ENCODE assay signal across 17 cellular contexts in genomic region chr10:114609518-114610426, GRCh38. TPM values are rescaled to one million over a fixed set of nuclear protein-coding genes. Genes with fewer than 3 reads are reported as not detected.
DNase-seq lines count a peak whose midpoint lies in the region; ATAC-seq and TF ChIP-seq lines count a peak whose summit lies in the region.
"Had no signal": no experiment of that assay in that cellular context is flagged by ENCODE, and none has a peak within 500 bp of the region (broad histone marks: within the 10 kb centered on the region; RNA-seq: fewer than 3 reads in every experiment).

No MANE protein-coding gene starts in this region.

- WGBS in heart right ventricle, 2 donors = 45 to 49% methylated on average over 8 of the region's 8 CpGs
- WGBS in right cardiac atrium = 62% methylated on average over 8 of the region's 8 CpGs

- H3K4me3 ChIP-seq in heart right ventricle (no peak overlapping the region), Panc1 (ENCODE audit: low read depth in 2 of 2, low read length in 2 of 2) (no peak overlapping the region), right cardiac atrium (ENCODE audit: low read length) (no peak overlapping the region), uterus (no peak overlapping the region)
- H3K4me3 ChIP-seq: GM12878 had no signal

- in situ Hi-C loops in Panc1 (cut with HindIII; ENCODE audit: low pct_unique_long_range_greater_than_20kb, low sequenced_read_pairs) = no loop called here

- no peaks in the 10 kb centered on the region for H3K27me3 ChIP-seq in heart right ventricle
- no peaks in the 10 kb centered on the region for H3K27me3 ChIP-seq in Panc1 (ENCODE audit: control insufficient read depth, insufficient read depth, low read length)
- no peaks in the 10 kb centered on the region for H3K27me3 ChIP-seq in right cardiac atrium (ENCODE audit: control insufficient read depth, insufficient read depth)
- H3K27me3 ChIP-seq in uterus = no peaks in the 10 kb centered on the region

- DNase-seq in heart right ventricle (no peak), Right ventricle myocardium inferior (ENCODE audit: missing footprints) (no peak), Panc1 (ENCODE audit: low read depth, low spot score) (no peak), right cardiac atrium (no peak), uterus (no peak), iPS-NIHi11 (ENCODE audit: low spot score) (no peak), NCI-H345 (lab: John Stamatoyannopoulos, UW) (no peak)
- DNase-seq: Caco-2; DMS53; H9; NCI-H2081 treated with DMSO at 0.1 percent for 48 hours; NCI-H2227 treated with DMSO at 0.1 percent for 48 hours; NCI-H526 treated with DMSO at 0.1 percent for 48 hours; NK-92 treated with Interleukin-12 subunit alpha and Interleukin-12 subunit beta, amount 100 ng/mL, for 24 hours had no signal

- TF ChIP-seq CTCF in heart right ventricle (IDR thresholded peaks at IDR 0.05) (no peak), Panc1 (IDR thresholded peaks at IDR 0.05) (no peak), uterus (IDR thresholded peaks at IDR 0.05) (no peak)

- H3K4me1 ChIP-seq in heart right ventricle (peaks cover 31 to 100% (median 97%) of the 10 kb centered on the region in 9 donors), Panc1 (ENCODE audit: control insufficient read depth, insufficient read depth, low read length) (peaks cover 79% of the 10 kb centered on the region), right cardiac atrium (ENCODE audit: control insufficient read depth, insufficient read depth, low read length) (peaks cover 21% of the 10 kb centered on the region), uterus (peaks cover 0 to 4% of the 10 kb centered on the region in 2 donors)

- no peak for TF ChIP-seq POLR2A in uterus (IDR thresholded peaks at IDR 0.05)

- POLR2A ChIA-PET in Panc1 (lab: Charles Lee) = no interaction called here

- H3K36me3 ChIP-seq in heart right ventricle (no peaks in the 10 kb centered on the region), Panc1 (ENCODE audit: control insufficient read depth, insufficient read depth, low read length) (no peaks in the 10 kb centered on the region), uterus (no peaks in the 10 kb centered on the region)

- CTCF ChIA-PET in Panc1 (lab: Charles Lee) = interaction anchor here (0.6 to 1.0 kb wide), 2 partner anchors 10 to 1900 kb away, joined by 3 to 4 read pairs; no protein-coding TSS in a partner anchor

- H3K27ac ChIP-seq in heart right ventricle (peak overlapping the region; percentile 27 to 87 (median 68)), Panc1 (ENCODE audit: low read length) (peak overlapping the region; percentile 25), right cardiac atrium (ENCODE audit: low read length) (peak overlapping the region; percentile 74), uterus (peak overlapping the region; percentile 72 to 78)
- H3K27ac ChIP-seq: C4-2B had no signal

- H3K9me3 ChIP-seq in heart right ventricle = no peaks in the 10 kb centered on the region
- no peaks in the 10 kb centered on the region for H3K9me3 ChIP-seq in Panc1 (ENCODE audit: control insufficient read depth, insufficient read depth, low read depth, low read length)
- no peaks in the 10 kb centered on the region for H3K9me3 ChIP-seq in right cardiac atrium (ENCODE audit: control insufficient read depth, low read length)
- H3K9me3 ChIP-seq in uterus = no peaks in the 10 kb centered on the region
- H3K9me3 ChIP-seq: Caco-2 had no signal

- ATAC-seq in heart right ventricle (peak in 7 of 8 donors; percentile 14 to 79 (median 42)), Right ventricle myocardium inferior (no peak), Panc1 (no peak), right cardiac atrium (peak; percentile 39 to 78), GM21360 (IDR thresholded peaks at IDR 0.05; ENCODE audit: unreplicated experiment) (no peak)
- ATAC-seq: GM12878 had no signal

- BruUV-seq in Panc1 (replicated peaks; lab: Mats Ljungman, UMichigan) = no TSS peak

- intact Hi-C loops in heart right ventricle (cut with DNase I) (loop anchor here in 2 of 10 donors (10.0 kb wide), 1 partner anchor 55 kb away; no protein-coding TSS in a partner anchor), Right ventricle myocardium inferior (cut with DNase I) (no loop called here), Panc1 (cut with micrococcal nuclease; ENCODE audit: unreplicated experiment) (no loop called here), right cardiac atrium (cut with DNase I) (no loop called here), uterus (cut with DNase I; ENCODE audit: low total_unique reads) (no loop called here)

RNA-seq across cellular contexts. Expression of gene ABLIM1, which starts 48.3 kb away (rescaled TPM):
- total RNA-seq in heart right ventricle = 100 to 1,000 TPM; 522 to 816 (median 606) TPM
- 100 to 1,000 TPM; 119 to 363 TPM for polyA plus RNA-seq in heart right ventricle
- 730 TPM for total RNA-seq in Right ventricle myocardium inferior
- 274 TPM for total RNA-seq in Panc1 (2021; ENCODE audit: unreplicated experiment)
- 97.4 TPM for polyA plus RNA-seq in Panc1 (2012; ENCODE audit: insufficient read length)
- 100 to 1,000 TPM; 385 to 462 (median 426) TPM for total RNA-seq in right cardiac atrium
- polyA plus RNA-seq in right cardiac atrium = 149 TPM
- 100 to 1,000 TPM in 2 of 4 donors, 10 to 100 TPM in 2; 41.2 to 128 (median 97.3) TPM for total RNA-seq in uterus

Comparison
In these comparisons a context has a peak if more than half of its experiments do, and no peak if none do; other contexts are left out.
1. ATAC-seq: peak in heart right ventricle (7 of 8) and right cardiac atrium (2 of 2); none in Right ventricle myocardium inferior (single experiment), Panc1 (single experiment) and GM21360 (single experiment).
2. H3K27ac ChIP-seq: peak in every context shown above with its lines; median percentile 75 in uterus; 74 in right cardiac atrium; 68 in heart right ventricle; 25 in Panc1.